In the genomic region with DNA sequence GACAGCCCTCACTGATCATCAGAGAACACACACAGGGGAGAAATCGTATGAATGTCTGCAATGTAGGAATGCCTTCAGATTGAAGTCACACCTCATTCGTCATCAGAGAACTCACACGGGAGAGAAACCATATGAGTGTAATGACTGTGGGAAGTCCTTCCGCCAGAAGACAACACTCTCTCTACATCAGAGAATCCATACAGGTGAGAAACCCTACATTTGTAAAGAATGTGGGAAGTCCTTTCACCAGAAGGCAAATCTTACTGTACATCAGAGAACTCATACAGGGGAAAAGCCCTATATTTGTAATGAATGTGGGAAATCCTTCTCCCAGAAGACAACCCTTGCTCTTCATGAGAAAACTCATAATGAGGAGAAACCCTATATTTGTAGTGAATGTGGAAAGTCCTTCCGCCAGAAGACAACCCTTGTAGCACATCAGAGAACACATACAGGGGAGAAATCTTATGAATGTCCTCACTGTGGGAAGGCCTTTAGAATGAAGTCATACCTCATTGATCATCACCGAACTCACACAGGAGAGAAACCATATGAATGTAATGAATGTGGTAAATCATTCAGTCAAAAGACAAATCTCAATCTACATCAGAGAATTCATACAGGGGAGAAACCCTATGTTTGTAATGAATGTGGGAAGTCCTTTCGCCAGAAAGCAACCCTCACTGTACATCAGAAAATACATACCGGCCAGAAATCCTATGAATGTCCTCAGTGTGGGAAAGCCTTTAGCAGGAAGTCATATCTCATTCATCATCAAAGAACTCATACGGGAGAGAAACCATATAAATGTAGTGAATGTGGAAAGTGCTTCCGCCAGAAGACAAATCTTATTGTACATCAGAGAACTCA, we compare ENCODE assay signal across 17 cellular contexts. TPM values are rescaled to one million over a fixed set of nuclear protein-coding genes. Genes with fewer than 3 reads are reported as not detected.
DNase-seq lines count a peak whose midpoint lies in the region; ATAC-seq lines count a peak whose summit lies in the region.
"Had no signal": no experiment of that assay in that cellular context is flagged by ENCODE, and none has a peak within 500 bp of the region (broad histone marks: within the 10 kb centered on the region; RNA-seq: fewer than 3 reads in every experiment).

No MANE protein-coding gene starts in this region.

- no peaks in the 10 kb centered on the region for H3K27me3 Mint-ChIP-seq in T-helper 17 cell

- H3K27ac Mint-ChIP-seq in T-helper 17 cell, result no peak overlapping the region

- H3K36me3 Mint-ChIP-seq in T-helper 17 cell (ENCODE audit: low read depth), result peaks cover 12% of the 10 kb centered on the region

- no peak overlapping the region for H3K9ac ChIP-seq in duodenal mucosa (ENCODE audit: low read depth in 1 of 2, low read length in 2 of 2)

- H3K36me3 ChIP-seq in duodenal mucosa (ENCODE audit: control insufficient read depth in 1 of 2, insufficient read depth in 2 of 2, low read length in 2 of 2), result peaks cover 42 to 52% of the 10 kb centered on the region in 2 donors
- H3K36me3 ChIP-seq in muscle layer of duodenum (ENCODE audit: control insufficient read depth in 1 of 2, insufficient read depth in 2 of 2, low read length in 2 of 2), result peaks cover 43 to 81% of the 10 kb centered on the region in 2 donors

- H3K27ac ChIP-seq in duodenal mucosa (ENCODE audit: low read depth, low read length), result no peak overlapping the region
- no peak overlapping the region for H3K27ac ChIP-seq in muscle layer of duodenum (ENCODE audit: low read length)
- H3K27ac ChIP-seq: gastrocnemius medialis, HL-60, tibial nerve had no signal

- no peak for ATAC-seq in esophagus mucosa
- no peak for ATAC-seq in T-helper 17 cell
- ATAC-seq: gastrocnemius medialis had no signal

- H3K9me3 ChIP-seq in duodenal mucosa (ENCODE audit: control insufficient read depth in 1 of 2, low read length in 2 of 2) (peaks cover 81 to 83% of the 10 kb centered on the region in 2 donors), muscle layer of duodenum (ENCODE audit: control insufficient read depth in 1 of 2, low read length in 2 of 2) (peaks cover 62 to 83% of the 10 kb centered on the region in 2 donors), T-helper 17 cell (ENCODE audit: control insufficient read depth, low read length, poor library complexity, severe bottlenecking) (peaks cover 62% of the 10 kb centered on the region)

- no peaks in the 10 kb centered on the region for H3K4me1 Mint-ChIP-seq in T-helper 17 cell

- H3K4me3 Mint-ChIP-seq in T-helper 17 cell, result no peak overlapping the region

- DNase-seq in DMS53 treated with DMSO at 0.1 percent for 48 hours (lab: John Stamatoyannopoulos, UW; ENCODE audit: unreplicated experiment) (peak; percentile 30), KBM-7 (peak; percentile 28), NK-92 (lab: John Stamatoyannopoulos, UW; ENCODE audit: unreplicated experiment) (no peak), NCI-H1092 (lab: John Stamatoyannopoulos, UW) (no peak), T-helper 17 cell (no peak)
- DNase-seq: activated gamma-delta T cell treated with Interleukin-2 at 50 U/mL for 16 hours; Calu3; cerebellar nuclear complex; gastrocnemius medialis; kidney glomerular epithelial cell; NCI-H345; stimulated activated CD4-positive, alpha-beta T cell treated with anti-CD3 and anti-CD28 coated beads, Interleukin-12 subunit alpha, Interleukin-12 subunit beta, amount 100 ng/mL, for 4 hours had no signal

- peak overlapping the region; percentile 13 to 53 for H3K4me3 ChIP-seq in duodenal mucosa (ENCODE audit: low read depth in 1 of 2, low read length in 2 of 2)
- peak overlapping the region; percentile 50 to 55 for H3K4me3 ChIP-seq in muscle layer of duodenum (ENCODE audit: low read depth in 1 of 2, low read length in 2 of 2)
- H3K4me3 ChIP-seq: tibial nerve had no signal

- H3K4me1 ChIP-seq in duodenal mucosa (ENCODE audit: control insufficient read depth in 1 of 2, insufficient read depth in 2 of 2, low read length in 2 of 2) (no peaks in the 10 kb centered on the region), muscle layer of duodenum (ENCODE audit: control insufficient read depth in 1 of 2, insufficient read depth in 2 of 2, low read length in 2 of 2) (no peaks in the 10 kb centered on the region)
- H3K4me1 ChIP-seq: gastrocnemius medialis, tibial nerve had no signal

- H3K27me3 ChIP-seq in duodenal mucosa (ENCODE audit: control insufficient read depth in 1 of 2, insufficient read depth in 2 of 2, low read length in 2 of 2), result no peaks in the 10 kb centered on the region
- H3K27me3 ChIP-seq in muscle layer of duodenum (ENCODE audit: low read depth, low read length), result no peaks in the 10 kb centered on the region
- H3K27me3 ChIP-seq: tibial nerve had no signal

- in situ Hi-C loops in KBM-7 (cut with MboI; ENCODE audit: low pct_unique_long_range_greater_than_20kb, low sequenced_read_pairs), result no loop called here

RNA-seq across cellular contexts. Expression of a gene that starts 32.5 kb away (rescaled TPM):
- total RNA-seq in esophagus mucosa (2.3 TPM), T-helper 17 cell (1 to 10 TPM; 6.1 to 7.4 TPM)

RNA-seq across cellular contexts. Expression of a gene that starts 52.7 kb away (rescaled TPM):
- total RNA-seq in esophagus mucosa (1.5 TPM), T-helper 17 cell (1 to 10 TPM; 2.0 to 2.4 TPM)

RNA-seq across cellular contexts. Expression of a gene that starts 53.3 kb away (rescaled TPM):
- total RNA-seq in esophagus mucosa (3.0 TPM), T-helper 17 cell (10 to 100 TPM in 1 of 2 donors, 1 to 10 TPM in 1; 9.0 to 11.1 TPM)

Comparison
In these comparisons a context has a peak if more than half of its experiments do, and no peak if none do; other contexts are left out.
1. DNase-seq: peak in DMS53 treated with DMSO at 0.1 percent for 48 hours (single experiment) and KBM-7 (single experiment); none in NK-92 (single experiment), NCI-H1092 (single experiment) and T-helper 17 cell (0 of 3).